In the genomic region with DNA sequence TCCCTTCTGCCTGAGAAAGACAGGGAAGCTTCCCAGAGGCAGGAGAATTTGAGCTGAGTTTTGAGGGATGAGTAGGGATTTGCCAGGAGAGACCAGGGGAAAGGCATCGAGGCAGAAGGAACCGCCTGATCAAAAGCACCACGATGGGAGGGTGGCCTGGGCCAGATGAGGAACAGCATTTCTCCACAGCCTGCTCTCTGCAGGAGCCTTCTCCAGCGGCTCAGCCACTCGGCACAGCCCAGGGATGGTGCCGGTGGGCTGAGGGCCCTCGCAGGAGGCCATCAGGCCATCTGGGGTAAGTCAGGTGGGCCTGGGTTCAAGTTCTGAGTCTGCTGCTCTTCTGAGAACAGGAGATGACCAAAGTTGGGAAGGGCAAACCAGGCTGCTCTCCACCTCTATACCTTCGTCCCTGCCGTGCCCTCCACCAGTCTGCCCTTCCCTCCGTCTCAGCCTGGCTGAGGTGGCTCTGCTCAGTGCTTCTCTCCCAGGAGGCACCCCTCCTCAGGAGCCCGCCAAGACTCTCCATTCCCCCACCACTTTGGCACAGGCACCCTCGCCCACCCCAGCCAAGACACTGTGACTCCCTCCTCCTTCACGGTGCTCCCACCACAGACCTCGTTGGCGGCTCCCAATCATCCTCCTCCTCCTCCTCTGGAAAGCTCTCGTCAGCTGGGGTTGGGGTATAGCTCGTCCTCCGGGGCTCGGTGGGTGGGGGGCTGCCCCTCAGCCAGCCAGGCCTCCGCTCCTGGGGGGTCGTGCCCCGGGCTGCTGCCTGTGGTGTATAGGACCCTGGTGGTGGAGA, we compare ENCODE assay signal across 19 cellular contexts. TPM values are rescaled to one million over a fixed set of nuclear protein-coding genes. Genes with fewer than 3 reads are reported as not detected.
"Had no signal": no experiment of that assay in that cellular context is flagged by ENCODE, and none has a peak within 500 bp of the region (broad histone marks: within the 10 kb centered on the region; RNA-seq: fewer than 3 reads in every experiment).

No MANE protein-coding gene starts in this region.

- ATAC-seq: activated CD8-positive, alpha-beta T cell treated with anti-CD3 and anti-CD28 coated beads for 36 hours; activated T-cell treated with anti-CD3 and anti-CD28 coated beads, Interleukin-2, amount 50 U/mL, for 4 hours; natural killer cell had no signal

- H3K4me1 ChIP-seq: adrenal gland had no signal

- H3K4me3 ChIP-seq: adrenal gland, esophagus muscularis mucosa, heart right ventricle, SK-N-MC, skin epidermis, thyroid gland had no signal

- DNase-seq: activated CD4-positive, alpha-beta T cell treated with anti-CD3 and anti-CD28 coated beads for 48 hours; activated CD4-positive, CD25-positive, alpha-beta regulatory T cell; activated CD8-positive, alpha-beta T cell treated with anti-CD3 and anti-CD28 coated beads for 36 hours; activated naive CD4-positive, alpha-beta T cell treated with anti-CD3 and anti-CD28 coated beads, Interleukin-2, amount 50 U/mL, for 16 hours; activated T-cell treated with anti-CD3 and anti-CD28 coated beads, Interleukin-2, amount 50 U/mL, for 4 hours; adrenal gland; effector CD4-positive, alpha-beta T cell; heart right ventricle; immature natural killer cell; mesendoderm; natural killer cell; nucleus accumbens; stimulated activated CD4-positive, alpha-beta T cell treated with anti-CD3 and anti-CD28 coated beads, Interleukin-15, amount 100 ng/mL, for 24 hours; stimulated activated CD4-positive, alpha-beta T cell treated with anti-CD3 and anti-CD28 coated beads, Interleukin-2, amount 100 ng/mL, for 48 hours; thyroid gland had no signal

- H3K27me3 ChIP-seq: heart right ventricle, thyroid gland had no signal

- H3K9me3 ChIP-seq: thyroid gland had no signal

- H3K36me3 ChIP-seq: adrenal gland, thyroid gland had no signal

- H3K27ac ChIP-seq: adrenal gland, esophagus muscularis mucosa, heart right ventricle, SK-N-MC, skin epidermis, thyroid gland had no signal

RNA-seq across cellular contexts. Expression of gene GRIP2, which starts 34.9 kb away (rescaled TPM):
- total RNA-seq: activated CD8-positive, alpha-beta T cell treated with anti-CD3 and anti-CD28 coated beads for 36 hours; activated T-cell treated with anti-CD3 and anti-CD28 coated beads, Interleukin-2, amount 50 U/mL, for 4 hours; endothelial cell of umbilical vein; natural killer cell had no signal
- polyA plus RNA-seq: endothelial cell of umbilical vein, immature natural killer cell had no signal
